8 cellular contexts compared by ENCODE assay signal in genomic region chr11:61281581-61282250, GRCh38. TPM values are rescaled to one million over a fixed set of nuclear protein-coding genes. Genes with fewer than 3 reads are reported as not detected.
A peak's percentile ranks its signal among the peaks of the same experiment; 100 is the strongest.
DNase-seq lines count a peak whose midpoint lies in the region; ATAC-seq and TF ChIP-seq lines count a peak whose summit lies in the region.

No MANE protein-coding gene starts in this region.

- POLR2A ChIA-PET in AG04450 (lab: Yijun Ruan, JAX) = interaction anchor here (0.6 kb wide), 1 partner anchor 12 kb away, joined by 4 read pairs; no protein-coding TSS in a partner anchor

- H3K27ac ChIP-seq in AG04450 (ENCODE audit: low read depth, low read length) = no peak overlapping the region
- H3K27ac ChIP-seq in HUES6 (ENCODE audit: low read depth, low read length) = no peak overlapping the region
- no peak overlapping the region for H3K27ac ChIP-seq in transverse colon
- no peak overlapping the region for H3K27ac ChIP-seq in tibial artery

- no peak for DNase-seq in AG04450 (ENCODE audit: low read depth, low spot score)
- peak; percentile 90 for DNase-seq in islet precursor cell
- DNase-seq in transverse colon = peak; percentile 81
- no peak for DNase-seq in tibial artery

- peaks cover 3% of the 10 kb centered on the region for H3K27me3 ChIP-seq in AG04450 (ENCODE audit: control insufficient read depth, insufficient read depth, low read length)
- H3K27me3 ChIP-seq in HUES6 (ENCODE audit: control insufficient read depth, insufficient read depth, low read length) = no peaks in the 10 kb centered on the region; the same call in 1 of the 2 replicates
- peaks cover 19% of the 10 kb centered on the region for H3K27me3 ChIP-seq in transverse colon
- H3K27me3 ChIP-seq in tibial artery = no peaks in the 10 kb centered on the region

- WGBS in transverse colon (ENCODE audit: low coverage in 1 of 2), 2 donors = 0 to 38% methylated on average over 1 to 31 of the region's 35 CpGs

- H3K27me3 Mint-ChIP-seq in activated T-helper 17 cell treated with anti-CD3 and anti-CD28 coated beads, Interleukin-2, amount 50 U/mL, for 72 hours = no peaks in the 10 kb centered on the region

- H3K27ac Mint-ChIP-seq in activated T-helper 17 cell treated with anti-CD3 and anti-CD28 coated beads, Interleukin-2, amount 50 U/mL, for 72 hours = no peak overlapping the region

- TF ChIP-seq POLR2A in transverse colon (IDR thresholded peaks at IDR 0.05) = no peak

- H3K9me3 Mint-ChIP-seq in activated T-helper 17 cell treated with anti-CD3 and anti-CD28 coated beads, Interleukin-2, amount 50 U/mL, for 72 hours = no peaks in the 10 kb centered on the region

- H3K4me3 ChIP-seq in AG04450 (ENCODE audit: low read depth, low read length) (peak overlapping the region; percentile 32), HUES6 (ENCODE audit: low read depth, low read length) (peak overlapping the region; percentile 38), transverse colon (peak overlapping the region in 1 of 4 donors; percentile 31), tibial artery (no peak overlapping the region)

- TF ChIP-seq CTCF in AG04450 (IDR thresholded peaks at IDR 0.05; ENCODE audit: low read depth, low read length) (no peak), transverse colon (IDR thresholded peaks at IDR 0.05) (no peak), tibial artery (IDR thresholded peaks at IDR 0.05) (no peak)

- CTCF ChIA-PET in AG04450 (lab: Charles Lee) = interaction anchor here (0.6 to 1.0 kb wide), 2 partner anchors 94 to 438 kb away, joined by 3 to 4 read pairs; no protein-coding TSS in a partner anchor

- H3K36me3 ChIP-seq in HUES6 (ENCODE audit: control insufficient read depth, insufficient read depth, low read length) (peaks cover 24% of the 10 kb centered on the region), transverse colon (no peaks in the 10 kb centered on the region), tibial artery (peaks cover 0 to 5% (median 0%) of the 10 kb centered on the region in 3 donors)

- peak; percentile 54 for ATAC-seq in activated T-helper 17 cell treated with anti-CD3 and anti-CD28 coated beads, Interleukin-2, amount 50 U/mL, for 72 hours (replicated peaks)
- ATAC-seq in GM21619 (IDR thresholded peaks at IDR 0.05; ENCODE audit: unreplicated experiment) (no peak), GM21423 (IDR thresholded peaks at IDR 0.05; ENCODE audit: unreplicated experiment) (no peak)

- no peak for TF ChIP-seq EP300 in transverse colon (IDR thresholded peaks at IDR 0.05; ENCODE audit: low read depth)

- no peak overlapping the region for H3K9ac ChIP-seq in HUES6 (ENCODE audit: low read length)

- no peak overlapping the region for H3K4me3 Mint-ChIP-seq in activated T-helper 17 cell treated with anti-CD3 and anti-CD28 coated beads, Interleukin-2, amount 50 U/mL, for 72 hours

- no peaks in the 10 kb centered on the region for H3K4me1 Mint-ChIP-seq in activated T-helper 17 cell treated with anti-CD3 and anti-CD28 coated beads, Interleukin-2, amount 50 U/mL, for 72 hours

- intact Hi-C loops in transverse colon (cut with DNase I; ENCODE audit: low total_unique reads) = no loop called here
- intact Hi-C loops in tibial artery (cut with DNase I; ENCODE audit: low total_unique reads) = no loop called here

- peaks cover 29% of the 10 kb centered on the region for H3K4me1 ChIP-seq in HUES6 (ENCODE audit: control insufficient read depth, insufficient read depth, low read length)
- peaks cover 0 to 4% (median 0%) of the 10 kb centered on the region in 4 donors for H3K4me1 ChIP-seq in transverse colon
- no peaks in the 10 kb centered on the region for H3K4me1 ChIP-seq in tibial artery

- H3K9me3 ChIP-seq in AG04450 (ENCODE audit: control insufficient read depth, insufficient read depth, low read length) (no peaks in the 10 kb centered on the region; the same call in 1 of the 2 replicates), HUES6 (ENCODE audit: control insufficient read depth, insufficient read depth, low read depth, low read length) (no peaks in the 10 kb centered on the region), transverse colon (no peaks in the 10 kb centered on the region), tibial artery (no peaks in the 10 kb centered on the region)

- in situ Hi-C loops in transverse colon (cut with MboI; ENCODE audit: low pct_ligation_motif_present in 1 of 4, low pct_unique_long_range_greater_than_20kb in 1 of 4, low sequenced_read_pairs in 3 of 4) = no loop called here

- no peaks in the 10 kb centered on the region for H3K36me3 Mint-ChIP-seq in activated T-helper 17 cell treated with anti-CD3 and anti-CD28 coated beads, Interleukin-2, amount 50 U/mL, for 72 hours (ENCODE audit: low read depth)

RNA-seq across cellular contexts. Expression of gene VWCE, which starts 13.4 kb away (rescaled TPM):
- polyA plus RNA-seq in AG04450 (2011; rRNA removed) = 1.4 and 1.7 TPM in 2 replicates
- polyA minus RNA-seq in AG04450 (2011; rRNA and poly(A)+ RNA removed) = 1.7 and 1.8 TPM in 2 replicates
- 10 to 100 TPM in 1 of 2 donors, 1 to 10 TPM in 1; 8.6 to 11.1 TPM for total RNA-seq in activated T-helper 17 cell treated with anti-CD3 and anti-CD28 coated beads, Interleukin-2, amount 50 U/mL, for 72 hours
- 1 to 10 TPM in 1 of 4 donors, under 1 TPM in 2, not detected in 1; 0.16 to 2.2 (median 0.41) TPM for total RNA-seq in transverse colon

RNA-seq across cellular contexts. Expression of gene PGA5, which starts 40.7 kb away (rescaled TPM):
- polyA plus RNA-seq in AG04450 (2011; rRNA removed) = 2.1 and 2.8 TPM in 2 replicates
- polyA minus RNA-seq in AG04450 (2011; rRNA and poly(A)+ RNA removed) = 1.1 TPM in 2 replicates
- not detected for total RNA-seq in activated T-helper 17 cell treated with anti-CD3 and anti-CD28 coated beads, Interleukin-2, amount 50 U/mL, for 72 hours
- 10 to 100 TPM in 1 of 4 donors, under 1 TPM in 1, not detected in 2; 0.55 to 15.0 TPM for total RNA-seq in transverse colon

RNA-seq across cellular contexts. Expression of gene DDB1, which starts 51.2 kb away (rescaled TPM):
- 286 and 340 TPM in 2 replicates for polyA plus RNA-seq in AG04450 (2011; rRNA removed)
- 432 and 481 TPM in 2 replicates for polyA minus RNA-seq in AG04450 (2011; rRNA and poly(A)+ RNA removed)
- total RNA-seq in activated T-helper 17 cell treated with anti-CD3 and anti-CD28 coated beads, Interleukin-2, amount 50 U/mL, for 72 hours = 100 to 1,000 TPM; 211 to 344 TPM
- total RNA-seq in transverse colon = 100 to 1,000 TPM; 105 to 127 (median 123) TPM

RNA-seq across cellular contexts. Expression of gene TKFC, which starts 51.3 kb away (rescaled TPM):
- polyA plus RNA-seq in AG04450 (2011; rRNA removed) = 20.3 and 24.9 TPM in 2 replicates
- 16.5 and 24.6 TPM in 2 replicates for polyA minus RNA-seq in AG04450 (2011; rRNA and poly(A)+ RNA removed)
- total RNA-seq in activated T-helper 17 cell treated with anti-CD3 and anti-CD28 coated beads, Interleukin-2, amount 50 U/mL, for 72 hours = 10 to 100 TPM; 32.6 to 32.9 TPM
- total RNA-seq in transverse colon = 100 to 1,000 TPM in 1 of 4 donors, 10 to 100 TPM in 3; 32.9 to 103 (median 40.4) TPM

RNA-seq across cellular contexts. Expression of gene PGA4, which starts 59.6 kb away (rescaled TPM):
- 0.82 and 1.1 TPM in 2 replicates for polyA plus RNA-seq in AG04450 (2011; rRNA removed)
- 1.6 and 2.3 TPM in 2 replicates for polyA minus RNA-seq in AG04450 (2011; rRNA and poly(A)+ RNA removed)
- total RNA-seq in activated T-helper 17 cell treated with anti-CD3 and anti-CD28 coated beads, Interleukin-2, amount 50 U/mL, for 72 hours = not detected
- 10 to 100 TPM in 1 of 4 donors, 1 to 10 TPM in 1, not detected in 2; 1.6 to 25.4 TPM for total RNA-seq in transverse colon

Comparison
In these comparisons a context has a peak if more than half of its experiments do, and no peak if none do; other contexts are left out.
1. DNase-seq: peak in islet precursor cell (single experiment) and transverse colon (single experiment); none in AG04450 (single experiment) and tibial artery (0 of 2).
2. H3K4me3 ChIP-seq: peak in AG04450 (single experiment) and HUES6 (single experiment); none in tibial artery (0 of 2).